Comparison of ENCODE assay signal across 21 cellular contexts in genomic region chr17:33396818-33397217, GRCh38.
"Had no signal": no experiment of that assay in that cellular context is flagged by ENCODE, and none has a peak within 500 bp of the region (broad histone marks: within the 10 kb centered on the region; RNA-seq: fewer than 3 reads in every experiment).

No MANE protein-coding gene starts in this region.

- H3K36me3 ChIP-seq: SJCRH30 had no signal

- H3K4me1 ChIP-seq: SJCRH30 had no signal

- DNase-seq: KBM-7, MV-4-11, NCI-H1048, NCI-H1105 treated with DMSO at 0.1 percent for 48 hours, NCI-H1417 treated with DMSO at 0.1 percent for 48 hours, NCI-H146, NCI-H1694 treated with DMSO at 0.1 percent for 48 hours, NCI-H1930, NCI-H2081, NCI-H2107, NCI-H2227 treated with DMSO at 0.1 percent for 48 hours, NCI-H446, NCI-H510A, NCI-H524 treated with DMSO at 0.1 percent for 48 hours, NCI-H69, NCI-H774, RPMI8226, SHP77, SJCRH30 had no signal

- ATAC-seq: SK-N-SH treated with all-trans-retinoic acid at 6 μM for 48 hours had no signal

- H3K4me3 ChIP-seq: SJCRH30 had no signal

- FAIRE-seq: RCC 7860 had no signal

- H3K27ac ChIP-seq: SJCRH30 had no signal

- H3K9me3 ChIP-seq: SJCRH30 had no signal
